In genomic region chr1:235648407-235648907, GRCh38 we compare ENCODE assay signal across 8 cellular contexts. TPM values are rescaled to one million over a fixed set of nuclear protein-coding genes. Genes with fewer than 3 reads are reported as not detected.
DNase-seq lines count a peak whose midpoint lies in the region; ATAC-seq and TF ChIP-seq lines count a peak whose summit lies in the region.

No MANE protein-coding gene starts in this region.

- TF ChIP-seq POLR2A in vagina (IDR thresholded peaks at IDR 0.05), result no peak

- H3K9me3 ChIP-seq in MM.1S (replicated peaks; ENCODE audit: insufficient read depth, low read length) (no peaks in the 10 kb centered on the region), vagina (no peaks in the 10 kb centered on the region)

- no peaks in the 10 kb centered on the region for H3K79me2 ChIP-seq in MM.1S (ENCODE audit: low read length)

- peak overlapping the region; percentile 89; the same call in 1 of the 2 replicates for H3K4me2 ChIP-seq in MM.1S (ENCODE audit: low read depth, low read length)

- no peak overlapping the region for H3K27ac Mint-ChIP-seq in activated naive CD8-positive, alpha-beta T cell

- H3K27me3 ChIP-seq in MM.1S (replicated peaks; ENCODE audit: insufficient read depth, low read length), result peaks cover 32% of the 10 kb centered on the region
- H3K27me3 ChIP-seq in vagina, result no peaks in the 10 kb centered on the region

- H3K4me3 Mint-ChIP-seq in activated naive CD8-positive, alpha-beta T cell, result peak overlapping the region; percentile 89

- no peaks in the 10 kb centered on the region for H3K9me2 ChIP-seq in MM.1S (replicated peaks; ENCODE audit: insufficient read depth, low read length)

- H3K4me1 ChIP-seq in MM.1S (ENCODE audit: low read length) (no peaks in the 10 kb centered on the region), vagina (peaks cover 27% of the 10 kb centered on the region)

- H3K4me1 Mint-ChIP-seq in activated naive CD8-positive, alpha-beta T cell (ENCODE audit: low read depth), result peaks cover 17% of the 10 kb centered on the region

- H3K9ac ChIP-seq in MM.1S (ENCODE audit: low read length), result no peak overlapping the region

- ATAC-seq in left lobe of liver (peak; percentile 49), HG03097 (IDR thresholded peaks at IDR 0.05; ENCODE audit: low FRiP score, unreplicated experiment) (no peak), HG03045 (IDR thresholded peaks at IDR 0.05; ENCODE audit: unreplicated experiment) (no peak)

- H3K36me3 ChIP-seq in MM.1S (replicated peaks; ENCODE audit: insufficient read depth, low read length) (no peaks in the 10 kb centered on the region), vagina (no peaks in the 10 kb centered on the region)

- H3K9me3 Mint-ChIP-seq in activated naive CD8-positive, alpha-beta T cell (ENCODE audit: low read depth), result peaks cover 4% of the 10 kb centered on the region

- no peak overlapping the region for H3K4me3 ChIP-seq in MM.1S (ENCODE audit: low read length)
- H3K4me3 ChIP-seq in vagina, result peak overlapping the region; percentile 53 to 64

- intact Hi-C loops in vagina (cut with DNase I), result no loop called here

- DNase-seq in COLO668 (lab: John Stamatoyannopoulos, UW; ENCODE audit: unreplicated experiment) (peak; percentile 84), MM.1S (no peak), left lobe of liver (ENCODE audit: low spot score) (no peak), vagina (ENCODE audit: extremely low spot score in 2 of 2) (no peak), activated gamma-delta T cell treated with Interleukin-2 at 50 U/mL for 16 hours (no peak)

- peaks cover 7% of the 10 kb centered on the region for H3K36me3 Mint-ChIP-seq in activated naive CD8-positive, alpha-beta T cell

- no peak overlapping the region for H2AFZ ChIP-seq in MM.1S (ENCODE audit: low read length)

- H3K27me3 Mint-ChIP-seq in activated naive CD8-positive, alpha-beta T cell, result peaks cover 40% of the 10 kb centered on the region

- H4K20me1 ChIP-seq in MM.1S (ENCODE audit: insufficient read depth, low read length), result no peaks in the 10 kb centered on the region

- no peak overlapping the region for H3K27ac ChIP-seq in MM.1S (ENCODE audit: low read length)
- no peak overlapping the region for H3K27ac ChIP-seq in vagina

- no peaks in the 10 kb centered on the region for H3F3A ChIP-seq in MM.1S (ENCODE audit: insufficient read depth, low read length)

- TF ChIP-seq CTCF in MM.1S (IDR thresholded peaks at IDR 0.05; ENCODE audit: low read length), result no peak
- no peak for TF ChIP-seq CTCF in vagina (IDR thresholded peaks at IDR 0.05)

RNA-seq across cellular contexts. Expression of gene GNG4, which starts 1.1 kb away (rescaled TPM):
- not detected for total RNA-seq in left lobe of liver
- total RNA-seq in vagina, result 6.6 TPM
